17 cellular contexts compared by ENCODE assay signal in the genomic region with DNA sequence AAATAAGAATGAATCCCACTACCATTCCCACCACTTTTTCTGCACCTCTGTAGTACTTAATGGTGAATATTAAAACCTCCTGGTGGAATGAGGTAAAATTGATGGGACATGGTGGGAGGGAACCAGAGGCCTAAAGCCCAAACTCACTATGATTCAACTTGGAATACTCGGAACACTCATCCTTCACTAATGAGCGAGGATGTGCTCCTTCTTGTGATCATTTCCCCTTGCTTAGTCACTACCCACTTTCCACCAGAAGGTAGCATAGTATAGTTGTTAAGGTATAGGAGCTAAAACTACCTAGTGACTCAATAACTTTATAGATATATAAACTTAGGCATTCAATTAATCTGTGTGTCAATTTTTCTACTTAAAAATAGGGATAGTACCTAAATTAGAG.
"Had no signal": no experiment of that assay in that cellular context is flagged by ENCODE, and none has a peak within 500 bp of the region (broad histone marks: within the 10 kb centered on the region; RNA-seq: fewer than 3 reads in every experiment).

No MANE protein-coding gene starts in this region.

- FAIRE-seq: kidney had no signal

- H3K27me3 Mint-ChIP-seq: stimulated activated memory B cell treated with anti-CD40 and anti-IgM and Interleukin-4, amounts not matched to agents 10 μg/mL and 1 μg/mL and 100 μg/mL, for 72 hours had no signal

- H3K27me3 ChIP-seq: breast epithelium, right atrium auricular region had no signal

- H3K4me3 ChIP-seq: breast epithelium, left ventricle myocardium inferior, right atrium auricular region had no signal

- H3K4me3 Mint-ChIP-seq: effector memory CD8-positive, alpha-beta T cell; natural killer cell; stimulated activated memory B cell treated with anti-CD40 and anti-IgM and Interleukin-4, amounts not matched to agents 10 μg/mL and 1 μg/mL and 100 μg/mL, for 72 hours had no signal

- H3K4me1 Mint-ChIP-seq: natural killer cell; stimulated activated memory B cell treated with anti-CD40 and anti-IgM and Interleukin-4, amounts not matched to agents 10 μg/mL and 1 μg/mL and 100 μg/mL, for 72 hours had no signal

- H3K27ac Mint-ChIP-seq: effector memory CD8-positive, alpha-beta T cell; natural killer cell; stimulated activated memory B cell treated with anti-CD40 and anti-IgM and Interleukin-4, amounts not matched to agents 10 μg/mL and 1 μg/mL and 100 μg/mL, for 72 hours had no signal

- H3K9me3 ChIP-seq: right atrium auricular region had no signal

- H3K4me1 ChIP-seq: breast epithelium, left ventricle myocardium inferior, right atrium auricular region had no signal

- H3K27ac ChIP-seq: breast epithelium, left ventricle myocardium inferior, right atrium auricular region had no signal

- ATAC-seq: effector memory CD8-positive, alpha-beta T cell; natural killer cell; stimulated activated memory B cell treated with anti-CD40 and anti-IgM and Interleukin-4, amounts not matched to agents 10 μg/mL and 1 μg/mL and 100 μg/mL, for 72 hours had no signal

- H3K36me3 Mint-ChIP-seq: stimulated activated memory B cell treated with anti-CD40 and anti-IgM and Interleukin-4, amounts not matched to agents 10 μg/mL and 1 μg/mL and 100 μg/mL, for 72 hours had no signal

- DNase-seq: activated CD4-positive, CD25-positive, alpha-beta regulatory T cell treated with anti-CD3 and anti-CD28 coated beads, Interleukin-2, amount 50 U/mL, for 72 hours; activated naive CD4-positive, alpha-beta T cell; anterior cingulate cortex; dermis blood vessel endothelial cell; effector memory CD8-positive, alpha-beta T cell; erythroblast; hippocampal formation; kidney; left ventricle myocardium inferior; mesenchymal stem cell; natural killer cell; nucleus accumbens; stimulated activated CD4-positive, alpha-beta T cell treated with anti-CD3 and anti-CD28 coated beads, Interleukin-2, amount 100 ng/mL, for 48 hours; T-helper 9 cell had no signal

- H3K36me3 ChIP-seq: breast epithelium, left ventricle myocardium inferior, right atrium auricular region had no signal
